12 cellular contexts compared by ENCODE assay signal in genomic region chr16:11114366-11115164, GRCh38.
DNase-seq lines count a peak whose midpoint lies in the region; ATAC-seq and TF ChIP-seq lines count a peak whose summit lies in the region.
"Had no signal": no experiment of that assay in that cellular context is flagged by ENCODE, and none has a peak within 500 bp of the region (broad histone marks: within the 10 kb centered on the region; RNA-seq: fewer than 3 reads in every experiment).

No MANE protein-coding gene starts in this region.

- H3K14ac ChIP-seq in trophoblast cell (ENCODE audit: low read length): no peak overlapping the region

- peak overlapping the region; percentile 62 for H3K4me2 ChIP-seq in DND-41 (ENCODE audit: insufficient read depth, low read length)
- H3K4me2 ChIP-seq in trophoblast cell (ENCODE audit: low read length): no peak overlapping the region

- peaks cover 46% of the 10 kb centered on the region for H3K4me1 ChIP-seq in DND-41 (ENCODE audit: insufficient read depth, low read length)
- peaks cover 9% of the 10 kb centered on the region in 2 experiments for H3K4me1 ChIP-seq in trophoblast cell (ENCODE audit: control insufficient read depth in 1 of 2, insufficient read depth in 2 of 2, low read length in 2 of 2)
- peaks cover 0 to 25% (median 14%) of the 10 kb centered on the region in 3 donors for H3K4me1 ChIP-seq in esophagus squamous epithelium

- no peaks in the 10 kb centered on the region for H3K27me3 ChIP-seq in DND-41 (ENCODE audit: insufficient read depth, low read length, poor library complexity)
- no peaks in the 10 kb centered on the region for H3K27me3 ChIP-seq in trophoblast cell (ENCODE audit: insufficient read depth, low read length)
- no peaks in the 10 kb centered on the region for H3K27me3 ChIP-seq in esophagus squamous epithelium

- no peaks in the 10 kb centered on the region for H3K79me1 ChIP-seq in trophoblast cell (ENCODE audit: low read length)

- H3K79me2 ChIP-seq in DND-41 (ENCODE audit: insufficient read depth, low read length) (no peaks in the 10 kb centered on the region), trophoblast cell (ENCODE audit: control insufficient read depth, insufficient read depth, low read length, poor library complexity) (no peaks in the 10 kb centered on the region)

- H3K4ac ChIP-seq in trophoblast cell (ENCODE audit: low read depth, low read length): no peak overlapping the region

- peaks cover 45% of the 10 kb centered on the region for H3K4me1 Mint-ChIP-seq in activated naive CD8-positive, alpha-beta T cell (ENCODE audit: low read depth)

- no peaks in the 10 kb centered on the region for H3K27me3 Mint-ChIP-seq in activated naive CD8-positive, alpha-beta T cell

- peaks cover 15% of the 10 kb centered on the region for H3K36me3 Mint-ChIP-seq in activated naive CD8-positive, alpha-beta T cell

- no peak overlapping the region for H4K12ac ChIP-seq in trophoblast cell (ENCODE audit: low read depth, low read length)

- no peak overlapping the region for H2BK5ac ChIP-seq in trophoblast cell (ENCODE audit: low read depth, low read length, poor library complexity)

- DNase-seq in DND-41 (peak; percentile 87), NB4 (ENCODE audit: low read depth) (peak; percentile 80), trophoblast cell (peak in 1 of 2 donors; percentile 58), iPS-NIHi7 (ENCODE audit: extremely low spot score) (no peak), 8988T (no peak), esophagus squamous epithelium (lab: John Stamatoyannopoulos, UW) (no peak)
- DNase-seq: aorta; NCI-H1092 treated with DMSO at 0.1 percent for 48 hours; NK-92 treated with Interleukin-12 subunit alpha and Interleukin-12 subunit beta, amount 100 ng/mL, for 24 hours had no signal

- TF ChIP-seq POLR2A in NB4 (IDR thresholded peaks at IDR 0.05; ENCODE audit: extremely low read depth, insufficient read length) (no peak), esophagus squamous epithelium (IDR thresholded peaks at IDR 0.05) (no peak)

- peak overlapping the region; percentile 96 for H3K27ac Mint-ChIP-seq in activated naive CD8-positive, alpha-beta T cell

- ATAC-seq in DND-41 (ENCODE audit: insufficient read depth, low read depth) (peak; percentile 91), GM19467 (IDR thresholded peaks at IDR 0.05; ENCODE audit: unreplicated experiment) (no peak)

- H4K8ac ChIP-seq in trophoblast cell (ENCODE audit: low read depth, low read length): no peak overlapping the region

- H3K36me3 ChIP-seq in DND-41 (ENCODE audit: insufficient read depth, low read length) (peaks cover 7% of the 10 kb centered on the region; the same call in 1 of the 2 replicates), trophoblast cell (ENCODE audit: control insufficient read depth in 1 of 2, insufficient read depth in 2 of 2, low read length in 2 of 2) (no peaks in the 10 kb centered on the region), esophagus squamous epithelium (peaks cover 0 to 14% (median 0%) of the 10 kb centered on the region in 3 donors)

- no peak overlapping the region for H3K18ac ChIP-seq in trophoblast cell (ENCODE audit: low read length)

- intact Hi-C loops in esophagus squamous epithelium (cut with DNase I): no loop called here

- TF ChIP-seq CTCF in DND-41 (IDR thresholded peaks at IDR 0.05; ENCODE audit: borderline replicate concordance, extremely low read depth, low read length, poor library complexity, severe bottlenecking) (peak; percentile 61), NB4 (IDR thresholded peaks at IDR 0.05; ENCODE audit: low read depth, low read length) (no peak), esophagus squamous epithelium (IDR thresholded peaks at IDR 0.05) (no peak)

- H3K23ac ChIP-seq in trophoblast cell (ENCODE audit: low read length): no peak overlapping the region

- peak overlapping the region; percentile 9 for H2AK5ac ChIP-seq in trophoblast cell (ENCODE audit: low read length)

- peak overlapping the region; percentile 64 for H3K9ac ChIP-seq in DND-41 (ENCODE audit: low read depth, low read length)
- no peak overlapping the region for H3K9ac ChIP-seq in trophoblast cell (ENCODE audit: low read length)

- H2AFZ ChIP-seq in DND-41 (ENCODE audit: low read depth, low read length) (0 out of 2 replicates have a peak overlapping the region, but pooled peaks have one; percentile 31), trophoblast cell (ENCODE audit: insufficient read depth, low read length, poor library complexity) (no peak overlapping the region)

- WGBS in trophoblast cell (ENCODE audit: extremely low coverage, insufficient coverage, insufficient read length): no CpG with 5 or more reads among the region's 15 CpGs
- 76 to 81% methylated on average over 10 to 14 of the region's 15 CpGs for WGBS in esophagus squamous epithelium, 2 donors

- H3K4me3 Mint-ChIP-seq in activated naive CD8-positive, alpha-beta T cell: peak overlapping the region; percentile 74

- H2BK12ac ChIP-seq in trophoblast cell (ENCODE audit: low read length): no peak overlapping the region

- H3K4me3 ChIP-seq in DND-41 (ENCODE audit: low read depth in 1 of 2, low read length in 2 of 2): peak overlapping the region in 1 of 2 experiments; percentile 47; a peak in 2 of 4 replicates
- no peak overlapping the region for H3K4me3 ChIP-seq in NB4 (ENCODE audit: low read depth, low read length)
- H3K4me3 ChIP-seq in trophoblast cell (ENCODE audit: low read depth, low read length): no peak overlapping the region
- H3K4me3 ChIP-seq in esophagus squamous epithelium: no peak overlapping the region

- no peaks in the 10 kb centered on the region for H4K20me1 ChIP-seq in DND-41 (ENCODE audit: insufficient read depth, low read length)

- H3K9me3 Mint-ChIP-seq in activated naive CD8-positive, alpha-beta T cell (ENCODE audit: low read depth): no peaks in the 10 kb centered on the region

- H2BK120ac ChIP-seq in trophoblast cell (ENCODE audit: insufficient read depth, low read length, poor library complexity): no peak overlapping the region

- H3K27ac ChIP-seq in DND-41 (ENCODE audit: low read length) (peak overlapping the region; percentile 97), trophoblast cell (ENCODE audit: low read depth, low read length) (no peak overlapping the region), esophagus squamous epithelium (peak overlapping the region in 1 of 4 donors; percentile 18)
- H3K27ac ChIP-seq: VCaP had no signal

- no peak overlapping the region for H4K91ac ChIP-seq in trophoblast cell (ENCODE audit: low read depth, low read length)

- no peaks in the 10 kb centered on the region for H3K9me3 ChIP-seq in DND-41 (ENCODE audit: insufficient read depth, low read length, severe bottlenecking)
- no peaks in the 10 kb centered on the region for H3K9me3 ChIP-seq in trophoblast cell (ENCODE audit: insufficient read depth, low read depth, low read length)
- no peaks in the 10 kb centered on the region for H3K9me3 ChIP-seq in esophagus squamous epithelium

Comparison
In these comparisons a context has a peak if more than half of its experiments do, and no peak if none do; other contexts are left out.
1. DNase-seq: peak in DND-41 (single experiment) and NB4 (single experiment); none in iPS-NIHi7 (single experiment), 8988T (single experiment) and esophagus squamous epithelium (single experiment).